Comparison of ENCODE assay signal across 24 cellular contexts in the genomic region with DNA sequence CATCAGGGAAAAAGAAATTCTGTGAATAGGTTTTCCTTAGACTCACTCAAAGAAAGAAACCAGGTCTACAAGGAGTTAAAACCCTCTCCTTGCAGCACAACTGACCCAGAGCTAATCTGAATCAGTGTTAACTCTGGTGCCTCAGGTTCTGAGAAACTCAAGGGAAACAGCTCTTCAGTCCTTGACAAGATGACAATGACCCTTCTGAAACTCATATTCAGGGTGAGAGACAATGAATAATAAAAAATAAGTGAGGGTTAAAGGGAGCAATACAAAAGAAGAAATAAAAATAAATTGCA.
"Had no signal": no experiment of that assay in that cellular context is flagged by ENCODE, and none has a peak within 500 bp of the region (broad histone marks: within the 10 kb centered on the region; RNA-seq: fewer than 3 reads in every experiment).

No MANE protein-coding gene starts in this region.

- H3K36me3 ChIP-seq: MG63 had no signal

- H3K4me3 Mint-ChIP-seq: activated CD4-positive, alpha-beta T cell treated with anti-CD3 and anti-CD28 coated beads for 36 hours; activated CD4-positive, alpha-beta T cell treated with anti-CD3 and anti-CD28 coated beads, Interleukin-2, amount 10 ng/mL, durations not matched to agents 7 days and 5 days; activated CD8-positive, alpha-beta T cell treated with anti-CD3 and anti-CD28 coated beads, Interleukin-2, amount 10 ng/mL, durations not matched to agents 7 days and 5 days; activated naive CD4-positive, alpha-beta T cell treated with anti-CD3 and anti-CD28 coated beads, Interleukin-2, amount 50 U/mL, for 24 hours; activated naive CD8-positive, alpha-beta T cell treated with anti-CD3 and anti-CD28 coated beads, Interleukin-2, amount 10 ng/mL, durations not matched to agents 7 days and 5 days; activated T-cell treated with anti-CD3 and anti-CD28 coated beads, Interleukin-2, amount 50 U/mL, for 24 hours; WTC11 had no signal

- H3K27ac Mint-ChIP-seq: activated CD4-positive, alpha-beta T cell treated with anti-CD3 and anti-CD28 coated beads for 36 hours; activated CD4-positive, alpha-beta T cell treated with anti-CD3 and anti-CD28 coated beads, Interleukin-2, amount 10 ng/mL, durations not matched to agents 7 days and 5 days; activated CD8-positive, alpha-beta T cell treated with anti-CD3 and anti-CD28 coated beads, Interleukin-2, amount 10 ng/mL, durations not matched to agents 7 days and 5 days; activated naive CD4-positive, alpha-beta T cell treated with anti-CD3 and anti-CD28 coated beads, Interleukin-2, amount 50 U/mL, for 24 hours; activated naive CD8-positive, alpha-beta T cell treated with anti-CD3 and anti-CD28 coated beads, Interleukin-2, amount 10 ng/mL, durations not matched to agents 7 days and 5 days; activated T-cell treated with anti-CD3 and anti-CD28 coated beads, Interleukin-2, amount 50 U/mL, for 24 hours; activated T-helper 2 cell treated with anti-CD3 and anti-CD28 coated beads, Interferon-gamma antibody, Interleukin-2, Interleukin-4, amounts not matched to agents 10 μg/mL and 5 μg/mL and 100 μg/mL, durations not matched to agents 14 hours and 24 hours and 36 hours; WTC11 had no signal

- H3K9me3 Mint-ChIP-seq: activated naive CD8-positive, alpha-beta T cell treated with anti-CD3 and anti-CD28 coated beads, Interleukin-2, amount 10 ng/mL, durations not matched to agents 7 days and 5 days; WTC11 had no signal

- H3K27me3 Mint-ChIP-seq: activated CD4-positive, alpha-beta T cell treated with anti-CD3 and anti-CD28 coated beads for 36 hours; activated CD4-positive, alpha-beta T cell treated with anti-CD3 and anti-CD28 coated beads, Interleukin-2, amount 10 ng/mL, durations not matched to agents 7 days and 5 days; activated naive CD4-positive, alpha-beta T cell treated with anti-CD3 and anti-CD28 coated beads, Interleukin-2, amount 50 U/mL, for 24 hours; activated naive CD8-positive, alpha-beta T cell treated with anti-CD3 and anti-CD28 coated beads, Interleukin-2, amount 10 ng/mL, durations not matched to agents 7 days and 5 days; activated T-cell treated with anti-CD3 and anti-CD28 coated beads, Interleukin-2, amount 50 U/mL, for 24 hours had no signal

- H3K4me3 ChIP-seq: body of pancreas, MG63, SJCRH30, SK-N-MC had no signal

- ATAC-seq: activated CD4-positive, alpha-beta T cell treated with anti-CD3 and anti-CD28 coated beads for 36 hours; activated CD4-positive, CD25-positive, alpha-beta regulatory T cell treated with anti-CD3 and anti-CD28 coated beads, Interleukin-2, amount 50 U/mL, for 24 hours; activated CD8-positive, alpha-beta T cell treated with anti-CD3 and anti-CD28 coated beads, Interleukin-2, amount 10 ng/mL, durations not matched to agents 7 days and 5 days; body of pancreas; Panc1; WTC11 had no signal

- H3K27me3 ChIP-seq: body of pancreas, MG63, SJCRH30 had no signal

- H3K4me1 ChIP-seq: body of pancreas, SJCRH30 had no signal

- H3K4me1 Mint-ChIP-seq: activated CD4-positive, alpha-beta T cell treated with anti-CD3 and anti-CD28 coated beads for 36 hours; activated CD4-positive, alpha-beta T cell treated with anti-CD3 and anti-CD28 coated beads, Interleukin-2, amount 10 ng/mL, durations not matched to agents 7 days and 5 days; activated naive CD4-positive, alpha-beta T cell treated with anti-CD3 and anti-CD28 coated beads, Interleukin-2, amount 50 U/mL, for 24 hours; activated naive CD8-positive, alpha-beta T cell treated with anti-CD3 and anti-CD28 coated beads, Interleukin-2, amount 10 ng/mL, durations not matched to agents 7 days and 5 days had no signal

- DNase-seq: activated CD4-positive, alpha-beta T cell treated with anti-CD3 and anti-CD28 coated beads for 36 hours; activated CD4-positive, alpha-beta T cell treated with anti-CD3 and anti-CD28 coated beads, Interleukin-2, amount 10 ng/mL, durations not matched to agents 7 days and 5 days; activated CD4-positive, alpha-beta T cell treated with anti-CD3 and anti-CD28 coated beads, Interleukin-2, amount 50 U/mL, for 48 hours; activated CD8-positive, alpha-beta T cell treated with anti-CD3 and anti-CD28 coated beads, Interleukin-2, amount 10 ng/mL, durations not matched to agents 7 days and 5 days; activated gamma-delta T cell; activated naive CD4-positive, alpha-beta T cell treated with Interleukin-2 at 50 U/mL for 16 hours; activated naive CD8-positive, alpha-beta T cell treated with anti-CD3 and anti-CD28 coated beads, Interleukin-2, amount 10 ng/mL, durations not matched to agents 7 days and 5 days; activated T-cell treated with anti-CD3 and anti-CD28 coated beads, Interleukin-2, amount 50 U/mL, for 24 hours; body of pancreas; caudate nucleus; cerebellar nuclear complex; Kasumi-1; KG1; MG63; NCI-H226; NCI-H446 treated with DMSO at 0.1 percent for 48 hours; SHP77; SJCRH30 had no signal

- H3K9me3 ChIP-seq: body of pancreas, MG63, SJCRH30 had no signal

- H3K36me3 Mint-ChIP-seq: activated naive CD4-positive, alpha-beta T cell treated with anti-CD3 and anti-CD28 coated beads, Interleukin-2, amount 50 U/mL, for 24 hours; activated naive CD8-positive, alpha-beta T cell treated with anti-CD3 and anti-CD28 coated beads, Interleukin-2, amount 10 ng/mL, durations not matched to agents 7 days and 5 days; WTC11 had no signal

- H3K27ac ChIP-seq: body of pancreas, SJCRH30, SK-N-MC had no signal
